ENCODE assay signal across 8 cellular contexts in genomic region chr16:50368410-50369132, GRCh38. TPM values are rescaled to one million over a fixed set of nuclear protein-coding genes. Genes with fewer than 3 reads are reported as not detected.
A peak's percentile ranks its signal among the peaks of the same experiment; 100 is the strongest.
DNase-seq lines count a peak whose midpoint lies in the region; ATAC-seq and TF ChIP-seq lines count a peak whose summit lies in the region.

TSS of gene BRD7 (minus strand) at chr16:50368988. CDS start at chr16:50368774, 214 bp downstream.

- H3K4me1 Mint-ChIP-seq in naive B cell, result peaks cover 35 to 51% (median 44%) of the 10 kb centered on the region in 3 donors
- peaks cover 49% of the 10 kb centered on the region for H3K4me1 Mint-ChIP-seq in stimulated activated effector memory CD8-positive, alpha-beta T cell treated with anti-CD3 and anti-CD28 coated beads, Interleukin-12 subunit alpha, Interleukin-12 subunit beta, amount 100 ng/mL, for 72 hours

- peaks cover 26% of the 10 kb centered on the region; the same call in 1 of the 2 replicates for H3K79me2 ChIP-seq in OCI-LY1 (ENCODE audit: insufficient read depth, low read length)

- no peaks in the 10 kb centered on the region; the same call in 1 of the 2 replicates for H4K20me1 ChIP-seq in OCI-LY1 (ENCODE audit: insufficient read depth, low read length)

- H3K27me3 Mint-ChIP-seq in naive B cell, result peaks cover 0 to 7% (median 6%) of the 10 kb centered on the region in 3 donors

- intact Hi-C loops in esophagus squamous epithelium (cut with DNase I), result loop anchor here (10.0 kb wide), 1 partner anchor 436 kb away; no protein-coding TSS in a partner anchor

- H3K4me1 ChIP-seq in OCI-LY1 (ENCODE audit: insufficient read depth, low read length, severe bottlenecking) (peaks cover 28% of the 10 kb centered on the region), esophagus squamous epithelium (peaks cover 9 to 57% (median 19%) of the 10 kb centered on the region in 3 donors)

- peak within 1 kb of the TSS; percentile 97 for H3K9ac ChIP-seq in OCI-LY1 (ENCODE audit: low read length)

- H3K36me3 Mint-ChIP-seq in naive B cell, result peaks cover 9 to 12% of the 10 kb centered on the region in 2 donors
- H3K36me3 Mint-ChIP-seq in stimulated activated effector memory CD8-positive, alpha-beta T cell treated with anti-CD3 and anti-CD28 coated beads, Interleukin-12 subunit alpha, Interleukin-12 subunit beta, amount 100 ng/mL, for 72 hours, result peaks cover 49% of the 10 kb centered on the region

- H3K9me3 Mint-ChIP-seq in naive B cell, result no peaks in the 10 kb centered on the region
- no peaks in the 10 kb centered on the region for H3K9me3 Mint-ChIP-seq in stimulated activated effector memory CD8-positive, alpha-beta T cell treated with anti-CD3 and anti-CD28 coated beads, Interleukin-12 subunit alpha, Interleukin-12 subunit beta, amount 100 ng/mL, for 72 hours

- H3K4me2 ChIP-seq in OCI-LY1 (ENCODE audit: low read length), result peak within 1 kb of the TSS; percentile 61

- peak within 1 kb of the TSS; percentile 76 to 97 (median 95) for H3K4me3 Mint-ChIP-seq in naive B cell
- peak within 1 kb of the TSS; percentile 83 for H3K4me3 Mint-ChIP-seq in stimulated activated effector memory CD8-positive, alpha-beta T cell treated with anti-CD3 and anti-CD28 coated beads, Interleukin-12 subunit alpha, Interleukin-12 subunit beta, amount 100 ng/mL, for 72 hours

- WGBS in esophagus squamous epithelium, 2 donors, result 0% methylated on average over 5 to 16 of the region's 109 CpGs

- H3K27me3 ChIP-seq in OCI-LY1 (ENCODE audit: insufficient read depth, low read length) (no peaks in the 10 kb centered on the region), esophagus squamous epithelium (no peaks in the 10 kb centered on the region)

- DNase-seq in AG09319 (ENCODE audit: extremely low read depth, low read depth) (no peak), activated T-cell treated with anti-CD3 and anti-CD28 coated beads for 4 hours (peak; percentile 63), esophagus squamous epithelium (lab: John Stamatoyannopoulos, UW) (no peak), naive B cell (peak; percentile 73)
- peak; percentile 82 to 85 for DNase-seq in stimulated activated effector memory CD8-positive, alpha-beta T cell treated with anti-CD3 and anti-CD28 coated beads, Interleukin-12 subunit alpha, Interleukin-12 subunit beta, amount 100 ng/mL, for 72 hours (ENCODE audit: low spot score in 2 of 2)

- H3K4me3 ChIP-seq in OCI-LY1 (ENCODE audit: low read depth, low read length, poor library complexity, severe bottlenecking), result peak within 1 kb of the TSS; percentile 96
- H3K4me3 ChIP-seq in esophagus squamous epithelium, result peak within 1 kb of the TSS; percentile 70 to 100 (median 88)

- TF ChIP-seq POLR2A in esophagus squamous epithelium (IDR thresholded peaks at IDR 0.05), result no peak

- no peaks in the 10 kb centered on the region for H3K9me2 ChIP-seq in OCI-LY1 (ENCODE audit: low read depth, low read length)

- H3K27ac Mint-ChIP-seq in naive B cell, result peak within 1 kb of the TSS; percentile 74 to 98 (median 96)
- H3K27ac Mint-ChIP-seq in stimulated activated effector memory CD8-positive, alpha-beta T cell treated with anti-CD3 and anti-CD28 coated beads, Interleukin-12 subunit alpha, Interleukin-12 subunit beta, amount 100 ng/mL, for 72 hours, result peak within 1 kb of the TSS; percentile 92

- H3K9me3 ChIP-seq in OCI-LY1 (ENCODE audit: low read length), result no peaks in the 10 kb centered on the region
- H3K9me3 ChIP-seq in esophagus squamous epithelium, result no peaks in the 10 kb centered on the region

- no peaks in the 10 kb centered on the region for H3F3A ChIP-seq in OCI-LY1 (ENCODE audit: insufficient read depth, low read length)

- H3K36me3 ChIP-seq in OCI-LY1 (ENCODE audit: insufficient read depth, low read length) (peaks cover 36% of the 10 kb centered on the region), esophagus squamous epithelium (peaks cover 0 to 26% (median 7%) of the 10 kb centered on the region in 3 donors)

- peak within 1 kb of the TSS; percentile 83; the same call in 1 of the 2 replicates for H2AFZ ChIP-seq in OCI-LY1 (ENCODE audit: low read length)

- TF ChIP-seq CTCF in AG09319 (IDR thresholded peaks at IDR 0.05; ENCODE audit: low read depth, low read length), result peak; percentile 15; the same call in 1 of the 2 replicates
- no peak for TF ChIP-seq CTCF in OCI-LY1 (IDR thresholded peaks at IDR 0.05; ENCODE audit: low read length)
- peak in 4 of 6 experiments; percentile 25 to 61 (median 46) for TF ChIP-seq CTCF in esophagus squamous epithelium (IDR thresholded peaks at IDR 0.05)

- no peak within 1 kb of the TSS for H3K27ac ChIP-seq in OCI-LY1 (ENCODE audit: low read depth, low read length, poor library complexity, severe bottlenecking)
- peak within 1 kb of the TSS; percentile 86 to 95 (median 92) for H3K27ac ChIP-seq in esophagus squamous epithelium

- ATAC-seq in GM18861 (IDR thresholded peaks at IDR 0.05; ENCODE audit: unreplicated experiment) (peak; percentile 66), HG03095 (IDR thresholded peaks at IDR 0.05; ENCODE audit: unreplicated experiment) (peak; percentile 75), naive B cell (ENCODE audit: low read depth in 2 of 2) (peak; percentile 78 to 82)
- peak; percentile 84 for ATAC-seq in stimulated activated effector memory CD8-positive, alpha-beta T cell treated with anti-CD3 and anti-CD28 coated beads, Interleukin-12 subunit alpha, Interleukin-12 subunit beta, amount 100 ng/mL, for 72 hours

RNA-seq across cellular contexts. Expression of gene BRD7, which starts in this region (rescaled TPM):
- total RNA-seq in esophagus squamous epithelium, result 10 to 100 TPM; 42.0 to 81.9 (median 51.4) TPM
- polyA plus RNA-seq in naive B cell (ENCODE audit: low read depth in 6 of 6), result 10 to 100 TPM; 24.5 to 57.2 (median 39.8) TPM

Comparison
In these comparisons a context has a peak if more than half of its experiments do, and no peak if none do; other contexts are left out.
1. DNase-seq: peak in activated T-cell treated with anti-CD3 and anti-CD28 coated beads for 4 hours (single experiment), naive B cell (single experiment) and stimulated activated effector memory CD8-positive, alpha-beta T cell treated with anti-CD3 and anti-CD28 coated beads, Interleukin-12 subunit alpha, Interleukin-12 subunit beta, amount 100 ng/mL, for 72 hours (2 of 2); none in AG09319 (single experiment) and esophagus squamous epithelium (single experiment).
2. Peak in every context shown above with its lines, with median percentiles within 50 percentile points of each other: ATAC-seq.